ENCODE assay signal across 36 cellular contexts in genomic region chr7:154373951-154374350, GRCh38.
"Had no signal": no experiment of that assay in that cellular context is flagged by ENCODE, and none has a peak within 500 bp of the region (broad histone marks: within the 10 kb centered on the region; RNA-seq: fewer than 3 reads in every experiment).

No MANE protein-coding gene starts in this region.

- H3K4me1 Mint-ChIP-seq: activated CD4-positive, alpha-beta memory T cell treated with anti-CD3 and anti-CD28 coated beads, Interleukin-2, amount 10 ng/mL, durations not matched to agents 7 days and 5 days; activated CD4-positive, alpha-beta T cell treated with anti-CD3 and anti-CD28 coated beads for 36 hours; activated CD4-positive, alpha-beta T cell treated with anti-CD3 and anti-CD28 coated beads, Interleukin-2, amount 10 ng/mL, durations not matched to agents 7 days and 5 days; activated CD8-positive, alpha-beta memory T cell treated with anti-CD3 and anti-CD28 coated beads, Interleukin-2, amount 10 ng/mL, durations not matched to agents 7 days and 5 days; activated naive CD4-positive, alpha-beta T cell treated with anti-CD3 and anti-CD28 coated beads, Interleukin-2, amount 10 ng/mL, durations not matched to agents 7 days and 5 days; activated naive CD4-positive, alpha-beta T cell treated with anti-CD3 and anti-CD28 coated beads, Interleukin-2, amount 50 U/mL, for 24 hours; activated naive CD8-positive, alpha-beta T cell treated with anti-CD3 and anti-CD28 coated beads, Interleukin-2, amount 10 ng/mL, durations not matched to agents 7 days and 5 days; activated naive CD8-positive, alpha-beta T cell treated with anti-CD3 and anti-CD28 coated beads, Interleukin-2, amount 50 U/mL, for 24 hours; WTC11 had no signal

- H3K27me3 Mint-ChIP-seq: activated CD4-positive, alpha-beta memory T cell treated with anti-CD3 and anti-CD28 coated beads, Interleukin-2, amount 10 ng/mL, durations not matched to agents 7 days and 5 days; activated CD4-positive, alpha-beta T cell treated with anti-CD3 and anti-CD28 coated beads for 36 hours; activated CD4-positive, alpha-beta T cell treated with anti-CD3 and anti-CD28 coated beads, Interleukin-2, amount 10 ng/mL, durations not matched to agents 7 days and 5 days; activated CD8-positive, alpha-beta memory T cell treated with anti-CD3 and anti-CD28 coated beads, Interleukin-2, amount 10 ng/mL, durations not matched to agents 7 days and 5 days; activated naive CD4-positive, alpha-beta T cell treated with anti-CD3 and anti-CD28 coated beads, Interleukin-2, amount 10 ng/mL, durations not matched to agents 7 days and 5 days; activated naive CD8-positive, alpha-beta T cell; activated naive CD8-positive, alpha-beta T cell treated with anti-CD3 and anti-CD28 coated beads, Interleukin-2, amount 10 ng/mL, durations not matched to agents 7 days and 5 days; activated naive CD8-positive, alpha-beta T cell treated with anti-CD3 and anti-CD28 coated beads, Interleukin-2, amount 50 U/mL, for 24 hours; activated T-cell treated with anti-CD3 and anti-CD28 coated beads, Interleukin-2, amount 50 U/mL, for 24 hours had no signal

- H3K27ac Mint-ChIP-seq: activated CD4-positive, alpha-beta memory T cell treated with anti-CD3 and anti-CD28 coated beads, Interleukin-2, amount 10 ng/mL, durations not matched to agents 7 days and 5 days; activated CD4-positive, alpha-beta T cell treated with anti-CD3 and anti-CD28 coated beads for 36 hours; activated CD4-positive, alpha-beta T cell treated with anti-CD3 and anti-CD28 coated beads, Interleukin-2, amount 10 ng/mL, durations not matched to agents 7 days and 5 days; activated CD8-positive, alpha-beta memory T cell treated with anti-CD3 and anti-CD28 coated beads, Interleukin-2, amount 10 ng/mL, durations not matched to agents 7 days and 5 days; activated CD8-positive, alpha-beta T cell treated with anti-CD3 and anti-CD28 coated beads, Interleukin-2, amount 10 ng/mL, durations not matched to agents 7 days and 5 days; activated naive CD4-positive, alpha-beta T cell treated with anti-CD3 and anti-CD28 coated beads, Interleukin-2, amount 10 ng/mL, durations not matched to agents 7 days and 5 days; activated naive CD4-positive, alpha-beta T cell treated with anti-CD3 and anti-CD28 coated beads, Interleukin-2, amount 50 U/mL, for 24 hours; activated naive CD8-positive, alpha-beta T cell; activated naive CD8-positive, alpha-beta T cell treated with anti-CD3 and anti-CD28 coated beads, Interleukin-2, amount 10 ng/mL, durations not matched to agents 7 days and 5 days; activated naive CD8-positive, alpha-beta T cell treated with anti-CD3 and anti-CD28 coated beads, Interleukin-2, amount 50 U/mL, for 24 hours; activated T-cell treated with anti-CD3 and anti-CD28 coated beads, Interleukin-2, amount 50 U/mL, for 24 hours; activated T-helper 2 cell treated with anti-CD3 and anti-CD28 coated beads, Interferon-gamma antibody, Interleukin-2, Interleukin-4, amounts not matched to agents 10 μg/mL and 5 μg/mL and 100 μg/mL, durations not matched to agents 14 hours and 24 hours and 36 hours; T-helper 1 cell treated with Interleukin-12 subunit alpha and Interleukin-12 subunit beta and Interleukin-4 antibody, amounts not matched to agents 30 μg/mL and 1 μg/mL, for 36 hours; T-helper 2 cell treated with Interferon-gamma antibody and Interleukin-4, amounts not matched to agents 5 μg/mL and 100 μg/mL, for 36 hours; WTC11 had no signal

- H3K27ac ChIP-seq: ascending aorta, cardiac muscle cell, WERI-Rb-1 had no signal

- H3K9me3 Mint-ChIP-seq: activated naive CD4-positive, alpha-beta T cell treated with anti-CD3 and anti-CD28 coated beads, Interleukin-2, amount 50 U/mL, for 24 hours; activated naive CD8-positive, alpha-beta T cell treated with anti-CD3 and anti-CD28 coated beads, Interleukin-2, amount 10 ng/mL, durations not matched to agents 7 days and 5 days; activated T-cell treated with anti-CD3 and anti-CD28 coated beads, Interleukin-2, amount 50 U/mL, for 24 hours had no signal

- ATAC-seq: activated CD4-positive, alpha-beta T cell treated with anti-CD3 and anti-CD28 coated beads for 36 hours; activated CD4-positive, CD25-positive, alpha-beta regulatory T cell treated with anti-CD3 and anti-CD28 coated beads, Interleukin-2, amount 50 U/mL, for 24 hours; activated CD8-positive, alpha-beta memory T cell treated with anti-CD3 and anti-CD28 coated beads, Interleukin-2, amount 10 ng/mL, durations not matched to agents 7 days and 5 days; activated CD8-positive, alpha-beta T cell treated with anti-CD3 and anti-CD28 coated beads, Interleukin-2, amount 10 ng/mL, durations not matched to agents 7 days and 5 days; activated naive CD8-positive, alpha-beta T cell treated with anti-CD3 and anti-CD28 coated beads, Interleukin-2, amount 50 U/mL, for 24 hours; WTC11 had no signal

- H3K4me3 Mint-ChIP-seq: activated CD4-positive, alpha-beta memory T cell treated with anti-CD3 and anti-CD28 coated beads, Interleukin-2, amount 10 ng/mL, durations not matched to agents 7 days and 5 days; activated CD4-positive, alpha-beta T cell treated with anti-CD3 and anti-CD28 coated beads for 36 hours; activated CD4-positive, alpha-beta T cell treated with anti-CD3 and anti-CD28 coated beads, Interleukin-2, amount 10 ng/mL, durations not matched to agents 7 days and 5 days; activated CD8-positive, alpha-beta memory T cell treated with anti-CD3 and anti-CD28 coated beads, Interleukin-2, amount 10 ng/mL, durations not matched to agents 7 days and 5 days; activated CD8-positive, alpha-beta T cell treated with anti-CD3 and anti-CD28 coated beads, Interleukin-2, amount 10 ng/mL, durations not matched to agents 7 days and 5 days; activated naive CD4-positive, alpha-beta T cell treated with anti-CD3 and anti-CD28 coated beads, Interleukin-2, amount 10 ng/mL, durations not matched to agents 7 days and 5 days; activated naive CD4-positive, alpha-beta T cell treated with anti-CD3 and anti-CD28 coated beads, Interleukin-2, amount 50 U/mL, for 24 hours; activated naive CD8-positive, alpha-beta T cell; activated naive CD8-positive, alpha-beta T cell treated with anti-CD3 and anti-CD28 coated beads, Interleukin-2, amount 10 ng/mL, durations not matched to agents 7 days and 5 days; activated naive CD8-positive, alpha-beta T cell treated with anti-CD3 and anti-CD28 coated beads, Interleukin-2, amount 50 U/mL, for 24 hours; activated T-cell treated with anti-CD3 and anti-CD28 coated beads, Interleukin-2, amount 50 U/mL, for 24 hours; brain; T-helper 1 cell treated with Interleukin-12 subunit alpha and Interleukin-12 subunit beta and Interleukin-4 antibody, amounts not matched to agents 30 μg/mL and 1 μg/mL, for 36 hours; T-helper 2 cell treated with Interferon-gamma antibody and Interleukin-4, amounts not matched to agents 5 μg/mL and 100 μg/mL, for 36 hours; WTC11 had no signal

- H3K36me3 Mint-ChIP-seq: activated CD8-positive, alpha-beta memory T cell treated with anti-CD3 and anti-CD28 coated beads, Interleukin-2, amount 10 ng/mL, durations not matched to agents 7 days and 5 days; activated naive CD4-positive, alpha-beta T cell treated with anti-CD3 and anti-CD28 coated beads, Interleukin-2, amount 10 ng/mL, durations not matched to agents 7 days and 5 days; activated naive CD4-positive, alpha-beta T cell treated with anti-CD3 and anti-CD28 coated beads, Interleukin-2, amount 50 U/mL, for 24 hours; activated naive CD8-positive, alpha-beta T cell; activated naive CD8-positive, alpha-beta T cell treated with anti-CD3 and anti-CD28 coated beads, Interleukin-2, amount 10 ng/mL, durations not matched to agents 7 days and 5 days had no signal

- DNase-seq: activated CD4-positive, alpha-beta memory T cell treated with anti-CD3 and anti-CD28 coated beads, Interleukin-2, amount 10 ng/mL, durations not matched to agents 7 days and 5 days; activated CD4-positive, alpha-beta T cell treated with anti-CD3 and anti-CD28 coated beads for 1 hour; activated CD4-positive, alpha-beta T cell treated with anti-CD3 and anti-CD28 coated beads for 36 hours; activated CD4-positive, alpha-beta T cell treated with anti-CD3 and anti-CD28 coated beads for 48 hours; activated CD4-positive, alpha-beta T cell treated with anti-CD3 and anti-CD28 coated beads, Interleukin-2, amount 10 ng/mL, durations not matched to agents 7 days and 5 days; activated CD4-positive, alpha-beta T cell treated with anti-CD3 and anti-CD28 coated beads, Interleukin-2, amount 50 U/mL, for 48 hours; activated CD4-positive, CD25-positive, alpha-beta regulatory T cell; activated CD8-positive, alpha-beta memory T cell treated with anti-CD3 and anti-CD28 coated beads for 24 hours; activated CD8-positive, alpha-beta memory T cell treated with anti-CD3 and anti-CD28 coated beads, Interleukin-2, amount 10 ng/mL, durations not matched to agents 7 days and 5 days; activated CD8-positive, alpha-beta memory T cell treated with anti-CD3 and anti-CD28 coated beads, Interleukin-2, amount 50 U/mL, for 48 hours; activated CD8-positive, alpha-beta T cell treated with anti-CD3 and anti-CD28 coated beads, Interleukin-2, amount 10 ng/mL, durations not matched to agents 7 days and 5 days; activated effector memory CD4-positive, alpha-beta T cell treated with Interleukin-2 at 50 U/mL for 16 hours; activated gamma-delta T cell; activated naive CD4-positive, alpha-beta T cell treated with anti-CD3 and anti-CD28 coated beads, Interleukin-2, amount 10 ng/mL, durations not matched to agents 7 days and 5 days; activated naive CD4-positive, alpha-beta T cell treated with Interleukin-2 at 50 U/mL for 16 hours; activated naive CD8-positive, alpha-beta T cell treated with anti-CD3 and anti-CD28 coated beads, Interleukin-2, amount 10 ng/mL, durations not matched to agents 7 days and 5 days; activated naive CD8-positive, alpha-beta T cell treated with anti-CD3 and anti-CD28 coated beads, Interleukin-2, amount 50 U/mL, for 24 hours; activated T-cell treated with anti-CD3 and anti-CD28 coated beads, Interleukin-2, amount 50 U/mL, for 24 hours; activated T-cell treated with anti-CD3 and anti-CD28 coated beads, Interleukin-2, amount 50 U/mL, for 48 hours; amygdala; central memory CD4-positive, alpha-beta T cell; cerebellar nuclear complex; T-helper 1 cell; T-helper 2 cell; T-helper 9 cell; WERI-Rb-1 had no signal
